In the genomic region with DNA sequence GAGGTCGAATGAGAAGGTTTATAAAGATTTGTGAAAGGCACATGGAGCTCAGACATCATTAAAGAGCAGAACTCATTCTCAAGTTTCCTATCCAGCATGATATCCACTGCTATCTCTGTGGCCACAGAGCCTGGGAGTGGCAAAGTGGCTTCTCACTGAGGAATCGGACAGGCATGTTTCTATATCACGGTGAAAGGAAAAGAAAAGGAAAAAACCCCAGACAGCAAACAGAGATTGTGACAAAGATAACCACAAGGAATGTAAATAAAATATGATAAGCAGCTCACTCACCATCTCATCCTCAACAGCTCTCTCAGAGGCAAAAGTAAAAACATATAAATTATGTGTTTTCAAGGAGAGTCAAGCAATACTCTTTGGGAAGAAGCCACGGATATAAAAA, we compare ENCODE assay signal across 17 cellular contexts. TPM values are rescaled to one million over a fixed set of nuclear protein-coding genes. Genes with fewer than 3 reads are reported as not detected.
DNase-seq lines count a peak whose midpoint lies in the region; ATAC-seq and TF ChIP-seq lines count a peak whose summit lies in the region.
"Had no signal": no experiment of that assay in that cellular context is flagged by ENCODE, and none has a peak within 500 bp of the region (broad histone marks: within the 10 kb centered on the region; RNA-seq: fewer than 3 reads in every experiment).

No MANE protein-coding gene starts in this region.

- 12% methylated on average over 4 of the region's 4 CpGs for WGBS in right lobe of liver (ENCODE audit: insufficient coverage, low coverage, low lambda C conversion rate, missing lambda C conversion rate)

- no peak overlapping the region for H3K9ac ChIP-seq in adipocyte (ENCODE audit: low read length)
- peak overlapping the region in 1 of 2 donors; percentile 79 for H3K9ac ChIP-seq in stomach smooth muscle (ENCODE audit: low read length in 2 of 2)

- no peaks in the 10 kb centered on the region for H3K36me3 ChIP-seq in adipocyte (ENCODE audit: control insufficient read depth, insufficient read depth, low read length, severe bottlenecking)
- peaks cover 0 to 2% (median 0%) of the 10 kb centered on the region in 4 donors for H3K36me3 ChIP-seq in right lobe of liver
- H3K36me3 ChIP-seq in stomach smooth muscle (ENCODE audit: control insufficient read depth in 2 of 2, insufficient read depth in 2 of 2, low read length in 2 of 2), result no peaks in the 10 kb centered on the region

- H3K27me3 ChIP-seq in adipocyte (replicated peaks; ENCODE audit: control insufficient read depth, insufficient read depth, low read length) (no peaks in the 10 kb centered on the region), right lobe of liver (no peaks in the 10 kb centered on the region), stomach smooth muscle (ENCODE audit: control insufficient read depth in 1 of 2, insufficient read depth in 2 of 2, low read length in 2 of 2) (no peaks in the 10 kb centered on the region)

- ATAC-seq in right lobe of liver (peak in 1 of 4 donors; percentile 6), HG03432 (IDR thresholded peaks at IDR 0.05; ENCODE audit: unreplicated experiment) (no peak)
- ATAC-seq: activated T-cell treated with anti-CD3 and anti-CD28 coated beads, Interleukin-2, amount 50 U/mL, for 72 hours; stimulated activated effector memory CD8-positive, alpha-beta T cell treated with anti-CD3 and anti-CD28 coated beads, Interleukin-12 subunit alpha, Interleukin-12 subunit beta, amount 100 ng/mL, for 72 hours had no signal

- TF ChIP-seq POLR2A in right lobe of liver (IDR thresholded peaks at IDR 0.05), result no peak

- TF ChIP-seq CTCF in right lobe of liver (IDR thresholded peaks at IDR 0.05), result no peak

- H3K9me3 ChIP-seq in adipocyte (ENCODE audit: control insufficient read depth, low read length), result no peaks in the 10 kb centered on the region
- H3K9me3 ChIP-seq in right lobe of liver, result no peaks in the 10 kb centered on the region
- H3K9me3 ChIP-seq in stomach smooth muscle (ENCODE audit: control insufficient read depth in 2 of 2, low read length in 2 of 2), result no peaks in the 10 kb centered on the region

- H3K4me3 ChIP-seq in adipocyte (ENCODE audit: low read length) (peak overlapping the region; percentile 84), right lobe of liver (peak overlapping the region; percentile 56 to 95 (median 84)), stomach smooth muscle (ENCODE audit: low read length in 2 of 2) (peak overlapping the region; percentile 81 to 84)

- intact Hi-C loops in right lobe of liver (cut with DNase I), result no loop called here

- H3K4me1 ChIP-seq in adipocyte (ENCODE audit: control insufficient read depth, insufficient read depth, low read length), result peaks cover 38% of the 10 kb centered on the region
- H3K4me1 ChIP-seq in right lobe of liver, result peaks cover 0 to 44% (median 6%) of the 10 kb centered on the region in 4 donors
- H3K4me1 ChIP-seq in stomach smooth muscle (ENCODE audit: control insufficient read depth, insufficient read depth, low read length), result peaks cover 14% of the 10 kb centered on the region

- DNase-seq in EL (peak; percentile 70), adipocyte (ENCODE audit: low read depth) (no peak), right lobe of liver (no peak), NCI-H1092 (lab: John Stamatoyannopoulos, UW) (no peak)
- DNase-seq in stimulated activated naive CD4-positive, alpha-beta T cell treated with Interleukin-2 at 50 U/mL for 16 hours (lab: John Stamatoyannopoulos, UW), result no peak
- DNase-seq in activated CD8-positive, alpha-beta memory T cell treated with anti-CD3 and anti-CD28 coated beads, Interleukin-2, amount 50 U/mL, for 4 hours, result no peak
- DNase-seq: activated T-cell treated with anti-CD3 and anti-CD28 coated beads, Interleukin-2, amount 50 U/mL, for 72 hours; CD4-positive, CD25-positive, alpha-beta regulatory T cell; endodermal cell; GF-D8; NCI-H2171 treated with DMSO at 0.1 percent for 48 hours; posterior cingulate gyrus; stimulated activated CD4-positive, alpha-beta T cell treated with anti-CD3 and anti-CD28 coated beads, Interleukin-2, amount 100 ng/mL, for 48 hours had no signal

- H3K27ac ChIP-seq in right lobe of liver, result peak overlapping the region; percentile 71 to 96 (median 86)
- no peak overlapping the region for H3K27ac ChIP-seq in stomach smooth muscle (ENCODE audit: low read length)

RNA-seq across cellular contexts. Expression of gene PID1, which starts 2.5 kb away (rescaled TPM):
- total RNA-seq in right lobe of liver, result 10 to 100 TPM; 28.5 to 95.4 (median 65.3) TPM
- total RNA-seq: activated T-cell treated with anti-CD3 and anti-CD28 coated beads, Interleukin-2, amount 50 U/mL, for 72 hours; CD4-positive, CD25-positive, alpha-beta regulatory T cell; T-helper 1 cell treated with Interleukin-12 subunit alpha and Interleukin-12 subunit beta and Interleukin-4 antibody, amounts not matched to agents 30 ng/mL and 1 ng/mL, for 36 hours had no signal
